19 cellular contexts compared by ENCODE assay signal in the genomic region with DNA sequence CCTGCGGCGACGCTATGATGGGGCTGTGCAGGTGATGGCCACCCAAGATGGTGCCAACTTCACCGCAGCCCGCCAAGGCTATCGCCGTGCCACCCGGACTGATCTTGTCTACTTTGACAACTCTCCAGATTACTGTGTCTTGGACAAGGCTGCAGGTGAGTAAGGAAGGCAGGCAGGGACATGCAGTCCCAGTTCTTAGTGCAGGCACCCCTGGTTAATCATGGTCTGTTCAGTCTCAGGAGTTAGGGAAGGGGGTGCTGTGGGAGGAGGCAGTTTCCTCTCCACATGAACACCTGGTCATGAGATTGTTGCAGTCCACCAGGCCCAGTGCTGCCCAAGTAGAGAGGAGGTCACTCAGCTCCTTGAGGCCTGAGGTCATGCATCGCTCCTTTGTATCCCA.
"Had no signal": no experiment of that assay in that cellular context is flagged by ENCODE, and none has a peak within 500 bp of the region (broad histone marks: within the 10 kb centered on the region; RNA-seq: fewer than 3 reads in every experiment).

No MANE protein-coding gene starts in this region.

- ATAC-seq: effector memory CD8-positive, alpha-beta T cell; heart left ventricle; mucosa of descending colon; naive thymus-derived CD8-positive, alpha-beta T cell; pancreas; right cardiac atrium had no signal

- H2AFZ ChIP-seq: neural progenitor cell had no signal

- H3K27ac ChIP-seq: neural progenitor cell, pancreas, stomach, thoracic aorta, transverse colon had no signal

- H3K9ac ChIP-seq: neural progenitor cell had no signal

- H3K4me2 ChIP-seq: neural progenitor cell had no signal

- DNase-seq: effector memory CD8-positive, alpha-beta T cell; erythroblast; heart left ventricle; hippocampal formation; kidney glomerular epithelial cell; mucosa of descending colon; naive thymus-derived CD8-positive, alpha-beta T cell; occipital lobe; pancreas; right cardiac atrium; small intestine; stimulated activated CD4-positive, alpha-beta T cell treated with anti-CD3 and anti-CD28 coated beads, Interleukin-12 subunit alpha, Interleukin-12 subunit beta, amount 100 ng/mL, for 4 hours; stimulated activated naive CD4-positive, alpha-beta T cell; stomach; substantia nigra; transverse colon had no signal

- H3K4me3 ChIP-seq: heart left ventricle, mucosa of descending colon, neural progenitor cell, pancreas, stomach, thoracic aorta, transverse colon had no signal

- H3K36me3 ChIP-seq: neural progenitor cell, pancreas, transverse colon had no signal

- H3K27me3 ChIP-seq: heart left ventricle, pancreas, stomach, transverse colon had no signal

- FAIRE-seq: frontal cortex, pancreas, small intestine had no signal

- H3K9me3 ChIP-seq: heart left ventricle, mucosa of descending colon, pancreas, stomach, thoracic aorta, transverse colon had no signal

- H3K4me1 ChIP-seq: pancreas had no signal
